In genomic region chrX:119684916-119685224, GRCh38 we compare ENCODE assay signal across 9 cellular contexts. TPM values are rescaled to one million over a fixed set of nuclear protein-coding genes. Genes with fewer than 3 reads are reported as not detected.
DNase-seq lines count a peak whose midpoint lies in the region; ATAC-seq and TF ChIP-seq lines count a peak whose summit lies in the region.
"Had no signal": no experiment of that assay in that cellular context is flagged by ENCODE, and none has a peak within 500 bp of the region (broad histone marks: within the 10 kb centered on the region; RNA-seq: fewer than 3 reads in every experiment).

No MANE protein-coding gene starts in this region.

- TF ChIP-seq POLR2A in thyroid gland (IDR thresholded peaks at IDR 0.05) = no peak

- intact Hi-C loops in lower lobe of right lung (cut with DNase I) (no loop called here), thyroid gland (cut with DNase I) (no loop called here)

- H3K27ac ChIP-seq in lower lobe of right lung (peak overlapping the region; percentile 78), thyroid gland (peak overlapping the region; percentile 47 to 71 (median 55))

- peaks cover 72% of the 10 kb centered on the region for H3K4me1 Mint-ChIP-seq in activated naive CD4-positive, alpha-beta T cell treated with anti-CD3 and anti-CD28 coated beads, Interleukin-2, amount 10 ng/mL, durations not matched to agents 7 days and 5 days
- H3K4me1 Mint-ChIP-seq in activated CD8-positive, alpha-beta T cell treated with anti-CD3 and anti-CD28 coated beads, Interleukin-2, amount 10 ng/mL, durations not matched to agents 7 days and 5 days (ENCODE audit: low read depth) = peaks cover 67% of the 10 kb centered on the region

- peak overlapping the region; percentile 91 for H3K4me3 Mint-ChIP-seq in activated naive CD4-positive, alpha-beta T cell treated with anti-CD3 and anti-CD28 coated beads, Interleukin-2, amount 10 ng/mL, durations not matched to agents 7 days and 5 days
- H3K4me3 Mint-ChIP-seq in activated CD8-positive, alpha-beta T cell treated with anti-CD3 and anti-CD28 coated beads, Interleukin-2, amount 10 ng/mL, durations not matched to agents 7 days and 5 days = peak overlapping the region; percentile 92

- ATAC-seq in activated CD8-positive, alpha-beta T cell treated with anti-CD3 and anti-CD28 coated beads, Interleukin-2, amount 10 ng/mL, durations not matched to agents 7 days and 5 days = no peak
- ATAC-seq in lower lobe of right lung = no peak
- ATAC-seq in GM21526 (IDR thresholded peaks at IDR 0.05; ENCODE audit: low FRiP score, unreplicated experiment) = no peak
- ATAC-seq in GM21447 (IDR thresholded peaks at IDR 0.05; ENCODE audit: unreplicated experiment) = no peak

- TF ChIP-seq CTCF in lower lobe of right lung (IDR thresholded peaks at IDR 0.05) = no peak
- no peak for TF ChIP-seq CTCF in thyroid gland (IDR thresholded peaks at IDR 0.05)
- TF ChIP-seq CTCF in GM10266 (IDR thresholded peaks at IDR 0.05; ENCODE audit: control insufficient read depth, insufficient read depth, low read depth, missing control alignments) = no peak

- WGBS in thyroid gland, 2 donors = 78 to 80% methylated on average over 1 of the region's 1 CpG

- no peaks in the 10 kb centered on the region for H3K9me3 Mint-ChIP-seq in activated naive CD4-positive, alpha-beta T cell treated with anti-CD3 and anti-CD28 coated beads, Interleukin-2, amount 10 ng/mL, durations not matched to agents 7 days and 5 days
- H3K9me3 Mint-ChIP-seq in activated CD8-positive, alpha-beta T cell treated with anti-CD3 and anti-CD28 coated beads, Interleukin-2, amount 10 ng/mL, durations not matched to agents 7 days and 5 days (ENCODE audit: insufficient read depth) = no peaks in the 10 kb centered on the region

- no peaks in the 10 kb centered on the region for H3K9me3 ChIP-seq in lower lobe of right lung
- H3K9me3 ChIP-seq in thyroid gland = no peaks in the 10 kb centered on the region

- no peaks in the 10 kb centered on the region for H3K36me3 ChIP-seq in lower lobe of right lung
- no peaks in the 10 kb centered on the region for H3K36me3 ChIP-seq in thyroid gland

- H3K4me3 ChIP-seq in lower lobe of right lung = peak overlapping the region; percentile 14
- no peak overlapping the region for H3K4me3 ChIP-seq in thyroid gland (replicated peaks in 1 of 3)

- H3K4me1 ChIP-seq in lower lobe of right lung = peaks cover 4% of the 10 kb centered on the region
- no peaks in the 10 kb centered on the region for H3K4me1 ChIP-seq in thyroid gland

- H3K36me3 Mint-ChIP-seq in activated naive CD4-positive, alpha-beta T cell treated with anti-CD3 and anti-CD28 coated beads, Interleukin-2, amount 10 ng/mL, durations not matched to agents 7 days and 5 days = peaks cover 39% of the 10 kb centered on the region
- H3K36me3 Mint-ChIP-seq in activated CD8-positive, alpha-beta T cell treated with anti-CD3 and anti-CD28 coated beads, Interleukin-2, amount 10 ng/mL, durations not matched to agents 7 days and 5 days (ENCODE audit: low read depth) = peaks cover 53% of the 10 kb centered on the region

- H3K27me3 Mint-ChIP-seq in activated naive CD4-positive, alpha-beta T cell treated with anti-CD3 and anti-CD28 coated beads, Interleukin-2, amount 10 ng/mL, durations not matched to agents 7 days and 5 days = no peaks in the 10 kb centered on the region
- no peaks in the 10 kb centered on the region for H3K27me3 Mint-ChIP-seq in activated CD8-positive, alpha-beta T cell treated with anti-CD3 and anti-CD28 coated beads, Interleukin-2, amount 10 ng/mL, durations not matched to agents 7 days and 5 days (ENCODE audit: low read depth)

- no peak for DNase-seq in activated naive CD4-positive, alpha-beta T cell treated with anti-CD3 and anti-CD28 coated beads, Interleukin-2, amount 10 ng/mL, durations not matched to agents 7 days and 5 days
- no peak for DNase-seq in activated naive CD4-positive, alpha-beta T cell treated with Interleukin-2 at 50 U/mL for 16 hours
- no peak for DNase-seq in activated CD8-positive, alpha-beta T cell treated with anti-CD3 and anti-CD28 coated beads, Interleukin-2, amount 10 ng/mL, durations not matched to agents 7 days and 5 days
- DNase-seq in lower lobe of right lung (no peak), thyroid gland (no peak), GM10266 (ENCODE audit: extremely low spot score) (no peak)
- DNase-seq: SW 1271 had no signal

- POLR2A ChIA-PET in activated CD8-positive, alpha-beta T cell treated with anti-CD3 and anti-CD28 coated beads, Interleukin-2, amount 10 ng/mL, durations not matched to agents 7 days and 5 days (lab: Charles Lee) = interaction anchor here (0.6 to 4.6 kb wide), 11 partner anchors 8 to 107 kb away, joined by 3 to 154 read pairs (median 6); partner anchors contain the start of genes RPL39 and SEPTIN6

- CTCF ChIA-PET in activated naive CD4-positive, alpha-beta T cell treated with anti-CD3 and anti-CD28 coated beads, Interleukin-2, amount 10 ng/mL, durations not matched to agents 7 days and 5 days (lab: Charles Lee) = interaction anchor here (0.7 to 1.6 kb wide), 3 partner anchors 9 to 45 kb away, joined by 3 to 5 read pairs (median 3); no protein-coding TSS in a partner anchor
- CTCF ChIA-PET in activated CD8-positive, alpha-beta T cell treated with anti-CD3 and anti-CD28 coated beads, Interleukin-2, amount 10 ng/mL, durations not matched to agents 7 days and 5 days (lab: Charles Lee) = interaction anchor here (0.8 to 1.5 kb wide), 5 partner anchors 9 to 73 kb away, joined by 3 to 5 read pairs (median 3); no protein-coding TSS in a partner anchor

- H3K27ac Mint-ChIP-seq in activated naive CD4-positive, alpha-beta T cell treated with anti-CD3 and anti-CD28 coated beads, Interleukin-2, amount 10 ng/mL, durations not matched to agents 7 days and 5 days = peak overlapping the region; percentile 100
- peak overlapping the region; percentile 99 for H3K27ac Mint-ChIP-seq in activated CD8-positive, alpha-beta T cell treated with anti-CD3 and anti-CD28 coated beads, Interleukin-2, amount 10 ng/mL, durations not matched to agents 7 days and 5 days

- H3K27me3 ChIP-seq in lower lobe of right lung (ENCODE audit: low read depth) = no peaks in the 10 kb centered on the region
- H3K27me3 ChIP-seq in thyroid gland = no peaks in the 10 kb centered on the region

RNA-seq across cellular contexts. Expression of gene SEPTIN6, which starts 8.1 kb away (rescaled TPM):
- 100 to 1,000 TPM; 303 to 312 TPM for total RNA-seq in activated CD8-positive, alpha-beta T cell treated with anti-CD3 and anti-CD28 coated beads, Interleukin-2, amount 10 ng/mL, durations not matched to agents 7 days and 5 days
- 21.7 TPM for total RNA-seq in lower lobe of right lung
- 10 to 100 TPM in 3 of 4 donors, 1 to 10 TPM in 1; 6.1 to 15.0 (median 14.6) TPM for total RNA-seq in thyroid gland

Comparison
In these comparisons a context has a peak if more than half of its experiments do, and no peak if none do; other contexts are left out.
1. RNA of gene SEPTIN6, which starts 8.1 kb away (total RNA-seq): 303 to 312 TPM in activated CD8-positive, alpha-beta T cell treated with anti-CD3 and anti-CD28 coated beads, Interleukin-2, amount 10 ng/mL, durations not matched to agents 7 days and 5 days; 21.7 TPM in lower lobe of right lung (single experiment) and 6.1 to 15.0 TPM in thyroid gland; every median in the first group is over 10 times any median in the second.